9 cellular contexts compared by ENCODE assay signal in genomic region chr13:46341112-46341711, GRCh38. TPM values are rescaled to one million over a fixed set of nuclear protein-coding genes. Genes with fewer than 3 reads are reported as not detected.
DNase-seq lines count a peak whose midpoint lies in the region; ATAC-seq, FAIRE-seq and TF ChIP-seq lines count a peak whose summit lies in the region.
"Had no signal": no experiment of that assay in that cellular context is flagged by ENCODE, and none has a peak within 500 bp of the region (broad histone marks: within the 10 kb centered on the region; RNA-seq: fewer than 3 reads in every experiment).

No MANE protein-coding gene starts in this region.

- no peaks in the 10 kb centered on the region for H3K79me1 ChIP-seq in mesendoderm (ENCODE audit: low read length)

- peaks cover 4% of the 10 kb centered on the region for H3K36me3 Mint-ChIP-seq in CD4-positive, CD25-positive, alpha-beta regulatory T cell
- H3K36me3 Mint-ChIP-seq in astrocyte (ENCODE audit: low read depth, unreplicated experiment) = peaks cover 2% of the 10 kb centered on the region

- no peaks in the 10 kb centered on the region for H3K36me3 ChIP-seq in CD4-positive, CD25-positive, alpha-beta regulatory T cell (ENCODE audit: control insufficient read depth, insufficient read depth, low read length)
- H3K36me3 ChIP-seq in astrocyte (ENCODE audit: insufficient read depth, low read length) (no peaks in the 10 kb centered on the region), mesendoderm (ENCODE audit: control insufficient read depth, insufficient read depth, low read length) (no peaks in the 10 kb centered on the region)

- H3K27ac ChIP-seq in CD4-positive, CD25-positive, alpha-beta regulatory T cell (ENCODE audit: insufficient read depth, low read length, poor library complexity, severe bottlenecking) = no peak overlapping the region
- peak overlapping the region; percentile 51 for H3K27ac ChIP-seq in astrocyte (ENCODE audit: low read depth, low read length)
- H3K27ac ChIP-seq in mesendoderm (ENCODE audit: low read depth, low read length) = no peak overlapping the region

- peak; percentile 76 for FAIRE-seq in astrocyte (lab: Jason Lieb, UNC)
- FAIRE-seq: endometrium had no signal

- H2BK15ac ChIP-seq in mesendoderm (replicated peaks; ENCODE audit: low read depth) = no peak overlapping the region

- H3K27ac Mint-ChIP-seq in CD4-positive, CD25-positive, alpha-beta regulatory T cell = peak overlapping the region in 1 of 3 donors; percentile 72
- no peak overlapping the region for H3K27ac Mint-ChIP-seq in astrocyte (ENCODE audit: unreplicated experiment)

- no peak overlapping the region for H2BK5ac ChIP-seq in mesendoderm (ENCODE audit: low read length)

- no peak overlapping the region for H3K23ac ChIP-seq in mesendoderm (ENCODE audit: low read length)

- no peak overlapping the region for H3K4me3 ChIP-seq in CD4-positive, CD25-positive, alpha-beta regulatory T cell (ENCODE audit: low read depth, low read length)
- H3K4me3 ChIP-seq in astrocyte (ENCODE audit: insufficient read depth, low read depth, low read length) (no peak overlapping the region), mesendoderm (ENCODE audit: low read length) (no peak overlapping the region)

- H3K4me2 ChIP-seq in astrocyte (ENCODE audit: low read length) (peak overlapping the region; percentile 42), mesendoderm (ENCODE audit: low read length) (no peak overlapping the region)

- H4K20me1 ChIP-seq in astrocyte (ENCODE audit: insufficient read depth, low read length) = no peaks in the 10 kb centered on the region

- peak; percentile 52 to 69 for ATAC-seq in CD4-positive, CD25-positive, alpha-beta regulatory T cell (ENCODE audit: low read depth in 2 of 2)
- ATAC-seq in GM19025 (IDR thresholded peaks at IDR 0.05; ENCODE audit: low read depth, unreplicated experiment) (peak; percentile 53), HG03565 (IDR thresholded peaks at IDR 0.05; ENCODE audit: unreplicated experiment) (peak; percentile 75), HG03280 (IDR thresholded peaks at IDR 0.05; ENCODE audit: unreplicated experiment) (no peak)

- H3K9me3 Mint-ChIP-seq in CD4-positive, CD25-positive, alpha-beta regulatory T cell = peaks cover 0 to 6% (median 1%) of the 10 kb centered on the region in 7 donors
- H3K9me3 Mint-ChIP-seq in astrocyte (ENCODE audit: unreplicated experiment) = peaks cover 2% of the 10 kb centered on the region

- no peak overlapping the region for H4K5ac ChIP-seq in mesendoderm (ENCODE audit: low read length)

- H3K4me1 ChIP-seq in CD4-positive, CD25-positive, alpha-beta regulatory T cell (ENCODE audit: control insufficient read depth, insufficient read depth, low read length, poor library complexity, severe bottlenecking) = no peaks in the 10 kb centered on the region
- peaks cover 24% of the 10 kb centered on the region for H3K4me1 ChIP-seq in astrocyte (ENCODE audit: insufficient read depth, low read length)
- no peaks in the 10 kb centered on the region for H3K4me1 ChIP-seq in mesendoderm (ENCODE audit: control insufficient read depth, low read depth, low read length)

- no peak overlapping the region for H2AK5ac ChIP-seq in mesendoderm (ENCODE audit: low read length)

- no peak overlapping the region for H4K8ac ChIP-seq in mesendoderm (ENCODE audit: low read depth, low read length)

- peaks cover 0 to 10% (median 3%) of the 10 kb centered on the region in 4 donors for H3K4me1 Mint-ChIP-seq in CD4-positive, CD25-positive, alpha-beta regulatory T cell
- peaks cover 19% of the 10 kb centered on the region for H3K4me1 Mint-ChIP-seq in astrocyte (ENCODE audit: low read depth, unreplicated experiment)

- no peak overlapping the region for H3K56ac ChIP-seq in mesendoderm (ENCODE audit: low read length)

- no peak overlapping the region for H2BK120ac ChIP-seq in mesendoderm (ENCODE audit: low read depth, low read length)

- no peak overlapping the region for H3K4ac ChIP-seq in mesendoderm (ENCODE audit: low read depth, low read length)

- H3K18ac ChIP-seq in mesendoderm (ENCODE audit: low read length) = no peak overlapping the region

- TF ChIP-seq CTCF in astrocyte (IDR thresholded peaks at IDR 0.05; ENCODE audit: insufficient read depth, low read depth, low read length) = no peak

- H3K9ac ChIP-seq in astrocyte (ENCODE audit: low read length) = no peak overlapping the region
- no peak overlapping the region for H3K9ac ChIP-seq in mesendoderm (ENCODE audit: low read length)

- H3K27me3 Mint-ChIP-seq in CD4-positive, CD25-positive, alpha-beta regulatory T cell = peaks cover 4% of the 10 kb centered on the region
- H3K27me3 Mint-ChIP-seq in astrocyte (ENCODE audit: low read depth, unreplicated experiment) = peaks cover 6% of the 10 kb centered on the region

- H3K4me3 Mint-ChIP-seq in CD4-positive, CD25-positive, alpha-beta regulatory T cell = no peak overlapping the region
- no peak overlapping the region for H3K4me3 Mint-ChIP-seq in astrocyte (ENCODE audit: unreplicated experiment)

- no peaks in the 10 kb centered on the region for H3K27me3 ChIP-seq in CD4-positive, CD25-positive, alpha-beta regulatory T cell (ENCODE audit: control insufficient read depth, insufficient read depth, low read length)
- H3K27me3 ChIP-seq in astrocyte (ENCODE audit: insufficient read depth, low read length) = peaks cover 48% of the 10 kb centered on the region
- H3K27me3 ChIP-seq in mesendoderm (ENCODE audit: insufficient read depth, low read length, poor library complexity) = no peaks in the 10 kb centered on the region

- WGBS in mesendoderm (ENCODE audit: extremely low coverage, insufficient coverage, low lambda C conversion rate) = no CpG with 5 or more reads among the region's 1 CpG

- DNase-seq in CD4-positive, CD25-positive, alpha-beta regulatory T cell = no peak
- DNase-seq in astrocyte (ENCODE audit: low read depth) (peak; percentile 58), smooth muscle cell of the brain vasculature (ENCODE audit: low read depth, low spot score) (peak; percentile 44), mesendoderm (no peak), NCI-H1092 (lab: John Stamatoyannopoulos, UW) (no peak)

- H3K9me3 ChIP-seq in CD4-positive, CD25-positive, alpha-beta regulatory T cell (ENCODE audit: control insufficient read depth in 2 of 2, low read length in 2 of 2) = no peaks in the 10 kb centered on the region
- H3K9me3 ChIP-seq in astrocyte (ENCODE audit: insufficient read depth, low read depth, low read length) = no peaks in the 10 kb centered on the region

- no peaks in the 10 kb centered on the region for H3K79me2 ChIP-seq in astrocyte (ENCODE audit: insufficient read depth, low read length)
- no peaks in the 10 kb centered on the region for H3K79me2 ChIP-seq in mesendoderm (ENCODE audit: control insufficient read depth, insufficient read depth, low read length)

- no peak overlapping the region for H2AFZ ChIP-seq in astrocyte (ENCODE audit: low read depth, low read length)

RNA-seq across cellular contexts. Expression of gene RUBCNL, which starts 45.8 kb away (rescaled TPM):
- total RNA-seq in CD4-positive, CD25-positive, alpha-beta regulatory T cell = not detected
- polyA plus RNA-seq in CD4-positive, CD25-positive, alpha-beta regulatory T cell = under 1 TPM; 0.05 to 0.38 (median 0.14) TPM
- 1.3 and 1.5 TPM in 2 replicates for total RNA-seq in astrocyte
- 2.9 TPM for polyA plus RNA-seq in mesendoderm (2013, experiment 1 of 2)
- 2.8 TPM for polyA plus RNA-seq in mesendoderm (2013, experiment 2 of 2)

Comparison
In these comparisons a context has a peak if more than half of its experiments do, and no peak if none do; other contexts are left out.
1. DNase-seq: peak in astrocyte (single experiment) and smooth muscle cell of the brain vasculature (single experiment); none in CD4-positive, CD25-positive, alpha-beta regulatory T cell (0 of 3), mesendoderm (single experiment) and NCI-H1092 (single experiment).